In genomic region chr15:85059734-85060133, GRCh38 we compare ENCODE assay signal across 6 cellular contexts.
"Had no signal": no experiment of that assay in that cellular context is flagged by ENCODE, and none has a peak within 500 bp of the region (broad histone marks: within the 10 kb centered on the region; RNA-seq: fewer than 3 reads in every experiment).

No MANE protein-coding gene starts in this region.

- FAIRE-seq: HTR-8/SVneo had no signal

- H3K27ac ChIP-seq: HL-60, KMS-11 had no signal

- H3K4me2 ChIP-seq: KMS-11 had no signal

- H3K9ac ChIP-seq: KMS-11 had no signal

- DNase-seq: IMR-90, KBM-7, KG1 had no signal
